ENCODE assay signal across 9 cellular contexts in the genomic region with DNA sequence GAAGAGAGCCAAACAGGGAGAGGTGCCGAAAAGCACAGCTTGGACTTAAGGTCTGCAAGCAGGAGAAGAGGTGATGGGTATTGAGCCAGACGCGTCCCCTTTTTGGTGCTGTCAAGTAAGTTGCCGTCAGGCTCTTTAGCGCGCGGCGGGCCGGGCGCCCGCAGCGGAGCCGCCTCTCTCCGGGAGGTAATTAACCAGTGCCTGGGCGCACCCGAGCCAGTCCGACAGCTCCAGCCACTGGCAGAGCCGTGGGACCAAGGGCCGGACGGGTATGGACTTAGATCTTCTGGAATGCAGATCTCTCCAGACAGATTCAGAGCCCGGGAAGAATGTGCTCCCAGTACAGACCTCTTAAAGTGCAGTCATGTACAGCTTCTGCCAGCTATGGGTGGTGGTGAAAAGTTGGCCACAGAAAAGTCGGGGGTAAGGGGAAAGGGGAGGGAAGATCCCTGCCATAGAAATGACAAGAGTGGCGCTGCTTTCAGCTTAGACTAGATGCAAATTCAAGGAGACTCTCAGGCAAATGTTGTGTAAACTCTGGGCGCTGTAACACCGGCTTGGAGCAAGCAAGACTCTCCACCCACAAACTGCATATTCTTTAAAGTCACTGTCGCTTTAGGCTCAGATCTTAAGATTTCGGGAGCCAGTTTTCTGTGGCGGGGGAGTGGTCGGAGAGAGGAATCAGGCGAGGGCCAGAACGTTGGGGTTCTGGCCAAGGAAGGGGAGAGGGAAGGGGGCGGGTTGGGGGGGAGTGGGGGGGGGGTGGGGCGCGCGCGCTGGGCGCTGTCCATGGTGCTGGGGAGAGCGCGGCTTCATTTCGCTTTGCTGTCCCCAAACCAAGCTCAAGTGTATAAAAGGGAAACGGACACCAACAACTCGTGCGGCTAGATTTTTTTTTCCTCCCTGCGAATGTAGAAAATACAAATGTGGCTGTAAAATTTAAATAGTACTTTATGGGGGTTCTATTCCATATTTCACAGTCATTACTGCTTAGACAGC. TPM values are rescaled to one million over a fixed set of nuclear protein-coding genes. Genes with fewer than 3 reads are reported as not detected.
A peak's percentile ranks its signal among the peaks of the same experiment; 100 is the strongest.
DNase-seq lines count a peak whose midpoint lies in the region; ATAC-seq, FAIRE-seq and TF ChIP-seq lines count a peak whose summit lies in the region.
"Had no signal": no experiment of that assay in that cellular context is flagged by ENCODE, and none has a peak within 500 bp of the region (broad histone marks: within the 10 kb centered on the region; RNA-seq: fewer than 3 reads in every experiment).

No MANE protein-coding gene starts in this region.

- no peak overlapping the region for H3K4me2 ChIP-seq in K562 (ENCODE audit: insufficient read depth, low read length)

- no peak overlapping the region for H3K27ac Mint-ChIP-seq in Caco-2 (ENCODE audit: unreplicated experiment)

- no peaks in the 10 kb centered on the region for H3K9me3 Mint-ChIP-seq in Caco-2 (ENCODE audit: unreplicated experiment)

- H4K20me1 ChIP-seq in K562 (replicated peaks; ENCODE audit: control insufficient read depth, insufficient read depth, low read length), result no peaks in the 10 kb centered on the region

- peak overlapping the region; percentile 58 for H3K4me3 Mint-ChIP-seq in Caco-2 (ENCODE audit: unreplicated experiment)

- no peak overlapping the region for H3K27ac ChIP-seq in HUES6 (ENCODE audit: low read depth, low read length)
- H3K27ac ChIP-seq in K562 (ENCODE audit: extremely low read depth, low read depth, low read length), result no peak overlapping the region

- in situ Hi-C loops in K562 (cut with MboI), result no loop called here

- no peak for FAIRE-seq in K562 (lab: Jason Lieb, UNC)
- FAIRE-seq: colon had no signal

- H3K27me3 ChIP-seq in Caco-2 (replicated peaks; ENCODE audit: control insufficient read depth, insufficient read depth, low read length), result peaks cover 3% of the 10 kb centered on the region; the same call in 1 of the 2 replicates
- peaks cover 99% of the 10 kb centered on the region for H3K27me3 ChIP-seq in HUES6 (ENCODE audit: control insufficient read depth, insufficient read depth, low read length)
- H3K27me3 ChIP-seq in K562 (ENCODE audit: control insufficient read depth in 2 of 2, insufficient read depth in 2 of 2, low read length in 2 of 2), result peaks cover 3 to 6% of the 10 kb centered on the region in 2 experiments; a peak in 3 of 5 replicates

- ATAC-seq in K562 (no peak), HG02884 (IDR thresholded peaks at IDR 0.05; ENCODE audit: unreplicated experiment) (no peak), GM19463 (IDR thresholded peaks at IDR 0.05; ENCODE audit: unreplicated experiment) (no peak)

- DNase-seq in Caco-2, result peak; percentile 45 to 49
- peak in 3 of 4 experiments; percentile 28 to 41 (median 36) for DNase-seq in K562 (ENCODE audit: extremely low read depth in 1 of 4, low spot score in 3 of 4)
- DNase-seq in midbrain (lab: John Stamatoyannopoulos, UW), result peak; percentile 50
- no peak for DNase-seq in SHP77 treated with DMSO at 0.1 percent for 48 hours (lab: John Stamatoyannopoulos, UW)
- DNase-seq in globus pallidus (ENCODE audit: low spot score), result no peak

- no peak for TF ChIP-seq RAD21 in K562 (CRISPR knock-in tag; conservative IDR thresholded peaks at IDR 0.05 in 1 of 2, IDR thresholded peaks at IDR 0.05 in 1 of 2)

- WGBS in K562 (ENCODE audit: insufficient coverage, low coverage, missing lambda C conversion rate), result 6% methylated on average over 26 of the region's 44 CpGs

- H3K36me3 ChIP-seq in Caco-2 (ENCODE audit: control insufficient read depth, insufficient read depth, low read length) (no peaks in the 10 kb centered on the region), HUES6 (ENCODE audit: control insufficient read depth, insufficient read depth, low read length) (no peaks in the 10 kb centered on the region), K562 (ENCODE audit: control insufficient read depth, insufficient read depth, low read length) (no peaks in the 10 kb centered on the region)

- CTCF ChIA-PET in Caco-2 (lab: Charles Lee) (interaction anchor here (0.8 to 1.6 kb wide), 3 partner anchors 54 to 283 kb away, joined by 3 to 11 read pairs (median 3); no protein-coding TSS in a partner anchor), K562 (lab: Yijun Ruan, JAX; ENCODE audit: low intra/inter-chr PET ratio) (no interaction called here)

- no peaks in the 10 kb centered on the region for H3K36me3 Mint-ChIP-seq in Caco-2 (ENCODE audit: insufficient read depth, unreplicated experiment)

- H3K9me1 ChIP-seq in K562 (ENCODE audit: control insufficient read depth, insufficient read depth, low read length), result no peaks in the 10 kb centered on the region

- intact Hi-C loops in Caco-2 (cut with micrococcal nuclease; ENCODE audit: unreplicated experiment) (loop anchor here (5.0 kb wide), 1 partner anchor 175 kb away; no protein-coding TSS in a partner anchor), K562 (cut with micrococcal nuclease) (loop anchor here (10.0 kb wide), 1 partner anchor 303 kb away; no protein-coding TSS in a partner anchor)

- no peaks in the 10 kb centered on the region for H3K4me1 ChIP-seq in Caco-2
- H3K4me1 ChIP-seq in HUES6 (ENCODE audit: control insufficient read depth, insufficient read depth, low read length), result peaks cover 10% of the 10 kb centered on the region
- H3K4me1 ChIP-seq in K562 (replicated peaks in 1 of 2; ENCODE audit: control insufficient read depth in 2 of 2, insufficient read depth in 2 of 2, low read length in 2 of 2), result no peaks in the 10 kb centered on the region

- H3K9me3 ChIP-seq in Caco-2 (no peaks in the 10 kb centered on the region), HUES6 (ENCODE audit: control insufficient read depth, insufficient read depth, low read depth, low read length) (no peaks in the 10 kb centered on the region), K562 (replicated peaks; ENCODE audit: control insufficient read depth, insufficient read depth, low read depth, low read length) (no peaks in the 10 kb centered on the region)

- TF ChIP-seq CTCF in Caco-2 (IDR thresholded peaks at IDR 0.05; ENCODE audit: insufficient read depth in 1 of 2, low read depth in 1 of 2, low read length in 1 of 2, severe bottlenecking in 1 of 2, unreplicated experiment in 1 of 2) (no peak), K562 (IDR thresholded peaks at IDR 0.05 in 2 of 3, conservative IDR thresholded peaks at IDR 0.05 in 1 of 3; ENCODE audit: insufficient read depth in 2 of 3, low read depth in 1 of 3, low read length in 3 of 3) (no peak)

- peaks cover 8% of the 10 kb centered on the region for H3K4me1 Mint-ChIP-seq in Caco-2 (ENCODE audit: low read depth, unreplicated experiment)

- no peak for TF ChIP-seq EP300 in K562 (IDR thresholded peaks at IDR 0.05; ENCODE audit: low read length)

- H3K4me3 ChIP-seq in Caco-2 (ENCODE audit: low read depth, low read length) (no peak overlapping the region), HUES6 (ENCODE audit: low read depth, low read length) (peak overlapping the region; percentile 38), K562 (no peak overlapping the region)

- TF ChIP-seq POLR2A in K562 (conservative IDR thresholded peaks at IDR 0.05), result no peak

- no peak overlapping the region for H2AFZ ChIP-seq in K562 (ENCODE audit: low read depth, low read length)

- peaks cover 28% of the 10 kb centered on the region for H3K27me3 Mint-ChIP-seq in Caco-2 (ENCODE audit: insufficient read depth, unreplicated experiment)

- POLR2A ChIA-PET in Caco-2 (lab: Charles Lee), result no interaction called here
- POLR2A ChIA-PET in K562 (lab: Yijun Ruan, JAX), result no interaction called here

- H3K79me2 ChIP-seq in K562 (ENCODE audit: control insufficient read depth, insufficient read depth, low read length), result no peaks in the 10 kb centered on the region

- BruUV-seq in Caco-2 (replicated peaks; lab: Mats Ljungman, UMichigan) (no TSS peak), K562 (replicated peaks; lab: Mats Ljungman, UMichigan) (no TSS peak)

- H3K9ac ChIP-seq in HUES6 (ENCODE audit: low read length) (no peak overlapping the region), K562 (ENCODE audit: insufficient read depth in 1 of 2, low read depth in 2 of 2, low read length in 2 of 2) (no peak overlapping the region)

RNA-seq across cellular contexts. Expression of gene NR2F1, which starts 29.2 kb away (rescaled TPM):
- total RNA-seq in Caco-2 (2022), result 0.70 and 1.2 TPM in 2 replicates
- not detected in 2 replicates for total RNA-seq in K562 (2011; cell fraction: chromatin; rRNA removed; ENCODE audit: low replicate concordance)
- total RNA-seq in K562 (2011; cell fraction: nucleolus; rRNA removed), result not detected in 2 replicates
- total RNA-seq in K562 (2011; cell fraction: nucleoplasm; rRNA removed), result not detected in 2 replicates
- not detected in 2 replicates for total RNA-seq in K562 (2014; rRNA removed)
- total RNA-seq in K562 (2014; rRNA removed; fragmentation: Illumina TruSeq; extraction: Trizol), result not detected in 2 replicates
- total RNA-seq in K562 (2015; rRNA removed; fragmentation: Illumina TruSeq; extraction: Trizol), result not detected in 2 replicates
- total RNA-seq in K562 (2021), result 0.04 and 0.18 TPM in 2 replicates
- 0.12 TPM in 1 of 2 replicates, not detected in the other for polyA plus RNA-seq in K562 (2011; rRNA removed)
- 0.12 and 0.24 TPM in 2 replicates for polyA plus RNA-seq in K562 (2011; cell fraction: cytosol; rRNA removed)
- polyA plus RNA-seq in K562 (2011; cell fraction: nucleus; rRNA removed), result 0.18 TPM in 1 of 2 replicates, not detected in the other
- not detected in 2 replicates for polyA plus RNA-seq in K562 (2012)
- polyA plus RNA-seq in K562 (2014; fragmentation: Illumina TruSeq; extraction: Trizol), result not detected in 2 replicates
- polyA plus RNA-seq in K562 (2014; fragmentation: Nextera tagmentation; extraction: Ambion mirVana), result not detected
- polyA plus RNA-seq in K562 (2014; rRNA removed), result not detected in 2 replicates
- not detected in 2 replicates for polyA minus RNA-seq in K562 (2011; rRNA and poly(A)+ RNA removed)
- 1.8 TPM in 1 of 2 replicates, not detected in the other for polyA minus RNA-seq in K562 (2011; cell fraction: cytosol; rRNA and poly(A)+ RNA removed)
- polyA minus RNA-seq in K562 (2011; cell fraction: nucleus; rRNA and poly(A)+ RNA removed), result 0.11 and 0.40 TPM in 2 replicates

RNA-seq across cellular contexts. Expression of gene NR2F1-AS1, which starts 31.2 kb away (rescaled TPM):
- total RNA-seq in Caco-2 (2022), result 0.32 TPM in 1 of 2 replicates, not detected in the other
- not detected in 2 replicates for total RNA-seq in K562 (2011; cell fraction: chromatin; rRNA removed; ENCODE audit: low replicate concordance)
- not detected in 2 replicates for total RNA-seq in K562 (2011; cell fraction: nucleolus; rRNA removed)
- 0.22 TPM in 1 of 2 replicates, not detected in the other for total RNA-seq in K562 (2011; cell fraction: nucleoplasm; rRNA removed)
- total RNA-seq in K562 (2014; rRNA removed), result not detected in 2 replicates
- not detected in 2 replicates for total RNA-seq in K562 (2014; rRNA removed; fragmentation: Illumina TruSeq; extraction: Trizol)
- total RNA-seq in K562 (2015; rRNA removed; fragmentation: Illumina TruSeq; extraction: Trizol), result not detected in 2 replicates
- total RNA-seq in K562 (2021), result not detected in 2 replicates
- not detected in 2 replicates for polyA plus RNA-seq in K562 (2011; rRNA removed)
- polyA plus RNA-seq in K562 (2011; cell fraction: cytosol; rRNA removed), result 0.03 TPM in 1 of 2 replicates, not detected in the other
- polyA plus RNA-seq in K562 (2011; cell fraction: nucleus; rRNA removed), result not detected in 2 replicates
- polyA plus RNA-seq in K562 (2012), result not detected in 2 replicates
- not detected in 2 replicates for polyA plus RNA-seq in K562 (2014; fragmentation: Illumina TruSeq; extraction: Trizol)
- polyA plus RNA-seq in K562 (2014; fragmentation: Nextera tagmentation; extraction: Ambion mirVana), result not detected
- polyA plus RNA-seq in K562 (2014; rRNA removed), result not detected in 2 replicates
- polyA minus RNA-seq in K562 (2011; rRNA and poly(A)+ RNA removed), result not detected in 2 replicates
- not detected in 2 replicates for polyA minus RNA-seq in K562 (2011; cell fraction: cytosol; rRNA and poly(A)+ RNA removed)
- polyA minus RNA-seq in K562 (2011; cell fraction: nucleus; rRNA and poly(A)+ RNA removed), result 0.13 TPM in 1 of 2 replicates, not detected in the other

Comparison
In these comparisons a context has a peak if more than half of its experiments do, and no peak if none do; other contexts are left out.
1. DNase-seq: peak in Caco-2 (2 of 2), K562 (3 of 4) and midbrain (single experiment); none in SHP77 treated with DMSO at 0.1 percent for 48 hours (single experiment) and globus pallidus (single experiment).